In genomic region chr5:40033411-40033810, GRCh38 we compare ENCODE assay signal across 10 cellular contexts.
A peak's percentile ranks its signal among the peaks of the same experiment; 100 is the strongest.
DNase-seq lines count a peak whose midpoint lies in the region; ATAC-seq lines count a peak whose summit lies in the region.
"Had no signal": no experiment of that assay in that cellular context is flagged by ENCODE, and none has a peak within 500 bp of the region (broad histone marks: within the 10 kb centered on the region; RNA-seq: fewer than 3 reads in every experiment).

No MANE protein-coding gene starts in this region.

- H2AFZ ChIP-seq in neuronal stem cell (ENCODE audit: low read length), result no peak overlapping the region

- no peaks in the 10 kb centered on the region for H3K4me1 ChIP-seq in neuronal stem cell (ENCODE audit: control insufficient read depth in 2 of 2, insufficient read depth in 1 of 2, low read depth in 1 of 2, low read length in 2 of 2)
- H3K4me1 ChIP-seq: breast epithelium had no signal

- H2BK120ac ChIP-seq in neuronal stem cell (ENCODE audit: low read depth, low read length), result no peak overlapping the region

- H3K4ac ChIP-seq in neuronal stem cell (ENCODE audit: low read length), result no peak overlapping the region

- no peak overlapping the region for H3K27ac ChIP-seq in neuronal stem cell (replicated peaks; ENCODE audit: low read length)
- H3K27ac ChIP-seq: breast epithelium had no signal

- H2BK12ac ChIP-seq in neuronal stem cell (ENCODE audit: low read length), result no peak overlapping the region

- no peaks in the 10 kb centered on the region for H3K9me3 ChIP-seq in neuronal stem cell (replicated peaks in 1 of 2; ENCODE audit: control insufficient read depth in 2 of 2, insufficient read depth in 1 of 2, low read depth in 1 of 2, low read length in 2 of 2)
- H3K9me3 ChIP-seq: breast epithelium had no signal

- H3K4me2 ChIP-seq in neuronal stem cell (ENCODE audit: insufficient read depth, low read length, poor library complexity, severe bottlenecking), result no peak overlapping the region

- H3K9ac ChIP-seq in neuronal stem cell (ENCODE audit: low read depth, low read length, poor library complexity), result no peak overlapping the region

- H3K79me1 ChIP-seq in neuronal stem cell (ENCODE audit: low read depth, low read length), result no peaks in the 10 kb centered on the region

- WGBS in neuronal stem cell (ENCODE audit: extremely low coverage in 2 of 2, insufficient read length in 2 of 2, insufficient replicate concordance in 1 of 2), 2 donors, result no CpG with 5 or more reads among the region's 3 CpGs

- no peak overlapping the region for H4K8ac ChIP-seq in neuronal stem cell (ENCODE audit: low read depth, low read length)

- no peak overlapping the region for H3K23ac ChIP-seq in neuronal stem cell (ENCODE audit: low read depth, low read length, poor library complexity)

- no peak overlapping the region for H3K14ac ChIP-seq in neuronal stem cell (ENCODE audit: low read length)

- no peak overlapping the region for H2BK15ac ChIP-seq in neuronal stem cell (ENCODE audit: low read length)

- no peak overlapping the region for H3K4me3 ChIP-seq in neuronal stem cell (ENCODE audit: low read length in 2 of 2)
- H3K4me3 ChIP-seq: breast epithelium had no signal

- peak; percentile 100 for ATAC-seq in GM18907 (IDR thresholded peaks at IDR 0.05; ENCODE audit: unreplicated experiment)
- ATAC-seq in HG02678 (IDR thresholded peaks at IDR 0.05; ENCODE audit: unreplicated experiment), result peak; percentile 99

- no peak overlapping the region for H4K91ac ChIP-seq in neuronal stem cell (ENCODE audit: low read depth, low read length, poor library complexity)

- DNase-seq in NCI-H748 treated with DMSO at 0.1 percent for 48 hours (lab: John Stamatoyannopoulos, UW) (peak; percentile 46), kidney tubule cell (ENCODE audit: low spot score) (peak; percentile 66), middle frontal gyrus (ENCODE audit: extremely low spot score, low spot score) (no peak), NCI-H1436 treated with DMSO at 0.1 percent for 48 hours (lab: John Stamatoyannopoulos, UW) (no peak), amniotic stem cell (lab: John Stamatoyannopoulos, UW) (no peak), neuronal stem cell (ENCODE audit: low spot score) (no peak)
- DNase-seq: MM.1S had no signal

- H3K36me3 ChIP-seq in neuronal stem cell (replicated peaks in 1 of 2; ENCODE audit: control insufficient read depth in 2 of 2, insufficient read depth in 2 of 2, low read length in 2 of 2), result no peaks in the 10 kb centered on the region
- H3K36me3 ChIP-seq: breast epithelium had no signal

- H2BK5ac ChIP-seq in neuronal stem cell (ENCODE audit: low read length), result no peak overlapping the region

- no peak overlapping the region for H2AK5ac ChIP-seq in neuronal stem cell (ENCODE audit: low read depth, low read length)

- no peak overlapping the region for H3K18ac ChIP-seq in neuronal stem cell (ENCODE audit: low read length)

- no peaks in the 10 kb centered on the region for H3K27me3 ChIP-seq in neuronal stem cell (ENCODE audit: control insufficient read depth in 3 of 3, insufficient read depth in 3 of 3, low read depth in 1 of 3, low read length in 3 of 3)
- H3K27me3 ChIP-seq: breast epithelium had no signal

Comparison
In these comparisons a context has a peak if more than half of its experiments do, and no peak if none do; other contexts are left out.
1. DNase-seq: peak in NCI-H748 treated with DMSO at 0.1 percent for 48 hours (single experiment) and kidney tubule cell (single experiment); none in middle frontal gyrus (single experiment), NCI-H1436 treated with DMSO at 0.1 percent for 48 hours (single experiment), amniotic stem cell (single experiment) and neuronal stem cell (single experiment).